In genomic region chr14:36524874-36525745, GRCh38 we compare ENCODE assay signal across 9 cellular contexts. TPM values are rescaled to one million over a fixed set of nuclear protein-coding genes. Genes with fewer than 3 reads are reported as not detected.
A peak's percentile ranks its signal among the peaks of the same experiment; 100 is the strongest.
DNase-seq lines count a peak whose midpoint lies in the region; ATAC-seq and TF ChIP-seq lines count a peak whose summit lies in the region.
"Had no signal": no experiment of that assay in that cellular context is flagged by ENCODE, and none has a peak within 500 bp of the region (broad histone marks: within the 10 kb centered on the region; RNA-seq: fewer than 3 reads in every experiment).

No MANE protein-coding gene starts in this region.

- H3K9me3 ChIP-seq in AG04450 (ENCODE audit: control insufficient read depth, insufficient read depth, low read length): peaks cover 10% of the 10 kb centered on the region; the same call in 1 of the 2 replicates

- H3K9me3 Mint-ChIP-seq in activated T-cell treated with anti-CD3 and anti-CD28 coated beads, Interleukin-2, amount 50 U/mL, for 72 hours: peaks cover 7 to 10% of the 10 kb centered on the region in 2 donors

- DNase-seq in AG04450 (ENCODE audit: low read depth, low spot score): no peak
- peak; percentile 88 for DNase-seq in H7
- peak; percentile 52 to 58 for DNase-seq in activated T-cell treated with anti-CD3 and anti-CD28 coated beads, Interleukin-2, amount 50 U/mL, for 72 hours
- DNase-seq in left lobe of liver (ENCODE audit: low spot score): peak; percentile 61
- DNase-seq in NCI-H187 treated with DMSO at 0.1 percent for 48 hours (lab: John Stamatoyannopoulos, UW): no peak
- no peak for DNase-seq in NK-92 (lab: John Stamatoyannopoulos, UW; ENCODE audit: unreplicated experiment)
- DNase-seq: aorta had no signal

- H3K36me3 ChIP-seq in H7 (replicated peaks; ENCODE audit: control insufficient read depth, insufficient read depth, low read length): no peaks in the 10 kb centered on the region

- CTCF ChIA-PET in AG04450 (lab: Charles Lee): interaction anchor here (0.6 to 2.7 kb wide), 4 partner anchors 12 to 67 kb away, joined by 3 to 9 read pairs (median 4); no protein-coding TSS in a partner anchor

- peaks cover 0 to 13% of the 10 kb centered on the region in 2 donors for H3K36me3 Mint-ChIP-seq in activated T-cell treated with anti-CD3 and anti-CD28 coated beads, Interleukin-2, amount 50 U/mL, for 72 hours (ENCODE audit: insufficient read depth in 2 of 2)

- H3K27me3 ChIP-seq in AG04450 (ENCODE audit: control insufficient read depth, insufficient read depth, low read length) (peaks cover 67% of the 10 kb centered on the region), H7 (ENCODE audit: control insufficient read depth, insufficient read depth, low read length) (peaks cover 91% of the 10 kb centered on the region)

- no peak overlapping the region for H3K27ac Mint-ChIP-seq in activated T-cell treated with anti-CD3 and anti-CD28 coated beads, Interleukin-2, amount 50 U/mL, for 72 hours

- peaks cover 80% of the 10 kb centered on the region for H3K27me3 Mint-ChIP-seq in activated T-cell treated with anti-CD3 and anti-CD28 coated beads, Interleukin-2, amount 50 U/mL, for 72 hours (ENCODE audit: low read depth)

- ATAC-seq in activated T-cell treated with anti-CD3 and anti-CD28 coated beads, Interleukin-2, amount 50 U/mL, for 72 hours (replicated peaks in 1 of 2): peak; percentile 38 to 52
- peak; percentile 81 for ATAC-seq in left lobe of liver
- ATAC-seq in GM21786 (IDR thresholded peaks at IDR 0.05; ENCODE audit: unreplicated experiment): no peak
- no peak for ATAC-seq in HG02840 (IDR thresholded peaks at IDR 0.05; ENCODE audit: low FRiP score, unreplicated experiment)

- H3K4me3 ChIP-seq in AG04450 (ENCODE audit: low read depth, low read length) (no peak overlapping the region), H7 (ENCODE audit: insufficient read depth, low read depth, low read length) (peak overlapping the region; percentile 24)

- peaks cover 22% of the 10 kb centered on the region for H3K4me1 Mint-ChIP-seq in activated T-cell treated with anti-CD3 and anti-CD28 coated beads, Interleukin-2, amount 50 U/mL, for 72 hours (ENCODE audit: low read depth)

- peak overlapping the region in 1 of 2 donors; percentile 50 for H3K4me3 Mint-ChIP-seq in activated T-cell treated with anti-CD3 and anti-CD28 coated beads, Interleukin-2, amount 50 U/mL, for 72 hours

- POLR2A ChIA-PET in AG04450 (lab: Yijun Ruan, JAX): no interaction called here

- TF ChIP-seq CTCF in AG04450 (IDR thresholded peaks at IDR 0.05; ENCODE audit: low read depth, low read length): peak; percentile 32; the same call in 1 of the 2 replicates

- no peak overlapping the region for H3K27ac ChIP-seq in AG04450 (ENCODE audit: low read depth, low read length)

RNA-seq across cellular contexts. Expression of gene NKX2-1, which starts 5.1 kb away (rescaled TPM):
- polyA plus RNA-seq in AG04450 (2011; rRNA removed): not detected in 2 replicates
- polyA minus RNA-seq in AG04450 (2011; rRNA and poly(A)+ RNA removed): not detected in 2 replicates
- total RNA-seq in H7 (2014; rRNA removed; shearing (Covaris generic)): 0.78 and 1.7 TPM in 2 replicates
- total RNA-seq in activated T-cell treated with anti-CD3 and anti-CD28 coated beads, Interleukin-2, amount 50 U/mL, for 72 hours: not detected
- total RNA-seq in left lobe of liver: 0.10 TPM
- total RNA-seq: aorta had no signal

RNA-seq across cellular contexts. Expression of gene NKX2-8, which starts 57.3 kb away (rescaled TPM):
- polyA plus RNA-seq in AG04450 (2011; rRNA removed): not detected in 2 replicates
- not detected in 2 replicates for polyA minus RNA-seq in AG04450 (2011; rRNA and poly(A)+ RNA removed)
- total RNA-seq in H7 (2014; rRNA removed; shearing (Covaris generic)): not detected in 2 replicates
- total RNA-seq in activated T-cell treated with anti-CD3 and anti-CD28 coated beads, Interleukin-2, amount 50 U/mL, for 72 hours: not detected
- total RNA-seq in left lobe of liver: not detected
- total RNA-seq: aorta had no signal
- polyA plus RNA-seq: aorta had no signal

Comparison
In these comparisons a context has a peak if more than half of its experiments do, and no peak if none do; other contexts are left out.
1. DNase-seq: peak in H7 (single experiment), activated T-cell treated with anti-CD3 and anti-CD28 coated beads, Interleukin-2, amount 50 U/mL, for 72 hours (2 of 2) and left lobe of liver (single experiment); none in AG04450 (single experiment), NCI-H187 treated with DMSO at 0.1 percent for 48 hours (single experiment) and NK-92 (single experiment).
2. ATAC-seq: peak in activated T-cell treated with anti-CD3 and anti-CD28 coated beads, Interleukin-2, amount 50 U/mL, for 72 hours (2 of 2) and left lobe of liver (single experiment); none in GM21786 (single experiment) and HG02840 (single experiment).